15 cellular contexts compared by ENCODE assay signal in genomic region chr11:111796696-111797095, GRCh38. TPM values are rescaled to one million over a fixed set of nuclear protein-coding genes. Genes with fewer than 3 reads are reported as not detected.
DNase-seq lines count a peak whose midpoint lies in the region; ATAC-seq and TF ChIP-seq lines count a peak whose summit lies in the region.
"Had no signal": no experiment of that assay in that cellular context is flagged by ENCODE, and none has a peak within 500 bp of the region (broad histone marks: within the 10 kb centered on the region; RNA-seq: fewer than 3 reads in every experiment).

No MANE protein-coding gene starts in this region.

- DNase-seq in SK-N-MC (ENCODE audit: low read depth, low spot score) (no peak), right lobe of liver (no peak), chondrocyte (ENCODE audit: low spot score) (no peak), SK-N-DZ (ENCODE audit: low spot score) (no peak), left ventricle myocardium superior (no peak)
- DNase-seq: activated CD8-positive, alpha-beta T cell treated with anti-CD3 and anti-CD28 coated beads, Interleukin-2, amount 10 ng/mL, durations not matched to agents 7 days and 5 days; endodermal cell; midbrain; NK-92 treated with Interleukin-12 subunit alpha and Interleukin-12 subunit beta, amount 100 ng/mL, for 24 hours had no signal

- H3K4me1 ChIP-seq in ACC112 (ENCODE audit: control insufficient read depth, insufficient read depth, low read length, unreplicated experiment) (peaks cover 19% of the 10 kb centered on the region), right lobe of liver (peaks cover 0 to 64% (median 18%) of the 10 kb centered on the region in 4 donors)
- H3K4me1 ChIP-seq: SJSA1 had no signal

- ATAC-seq in GM21423 (IDR thresholded peaks at IDR 0.05; ENCODE audit: unreplicated experiment) (peak; percentile 10), right lobe of liver (no peak), HG02852 (IDR thresholded peaks at IDR 0.05; ENCODE audit: unreplicated experiment) (no peak), left ventricle myocardium superior (no peak)
- ATAC-seq: activated CD8-positive, alpha-beta T cell treated with anti-CD3 and anti-CD28 coated beads, Interleukin-2, amount 10 ng/mL, durations not matched to agents 7 days and 5 days; activated T-helper 17 cell treated with anti-CD3 and anti-CD28 coated beads, Interleukin-2, amount 50 U/mL, for 72 hours had no signal

- no peak overlapping the region for H3K27ac Mint-ChIP-seq in chondrocyte (ENCODE audit: unreplicated experiment)
- H3K27ac Mint-ChIP-seq: activated CD8-positive, alpha-beta T cell treated with anti-CD3 and anti-CD28 coated beads, Interleukin-2, amount 10 ng/mL, durations not matched to agents 7 days and 5 days; activated T-helper 17 cell treated with anti-CD3 and anti-CD28 coated beads, Interleukin-2, amount 50 U/mL, for 72 hours; endodermal cell; type B pancreatic cell had no signal

- peak overlapping the region; percentile 11; the same call in 1 of the 2 replicates for H3K27ac ChIP-seq in ACC112 (ENCODE audit: low read depth, low read length)
- peak overlapping the region; percentile 27; the same call in 1 of the 2 replicates for H3K27ac ChIP-seq in SK-N-MC
- H3K27ac ChIP-seq in right lobe of liver: peak overlapping the region; percentile 83 to 95 (median 92)
- H3K27ac ChIP-seq: SJSA1 had no signal

- 0 out of 2 replicates have a peak, but pooled peaks cover 10% of the 10 kb centered on the region for H3K36me3 ChIP-seq in ACC112 (ENCODE audit: insufficient read depth, low read length)
- H3K36me3 ChIP-seq in SK-N-MC (ENCODE audit: insufficient read depth, low read length): peaks cover 13% of the 10 kb centered on the region
- peaks cover 0 to 7% (median 1%) of the 10 kb centered on the region in 4 donors for H3K36me3 ChIP-seq in right lobe of liver
- H3K36me3 ChIP-seq: SJSA1 had no signal

- H3K9me3 ChIP-seq in SK-N-MC (ENCODE audit: low read depth, low read length) (no peaks in the 10 kb centered on the region; the same call in 1 of the 2 replicates), right lobe of liver (no peaks in the 10 kb centered on the region)
- H3K9me3 ChIP-seq: SJSA1 had no signal

- TF ChIP-seq CTCF in right lobe of liver (IDR thresholded peaks at IDR 0.05): no peak
- no peak for TF ChIP-seq CTCF in chondrocyte (IDR thresholded peaks at IDR 0.05)

- peaks cover 17% of the 10 kb centered on the region for H3K36me3 Mint-ChIP-seq in chondrocyte (ENCODE audit: low read depth)

- H3K79me2 ChIP-seq in ACC112 (ENCODE audit: control insufficient read depth, insufficient read depth, low read length, unreplicated experiment): no peaks in the 10 kb centered on the region

- H3K27me3 ChIP-seq in ACC112 (ENCODE audit: insufficient read depth, low read length): no peaks in the 10 kb centered on the region
- no peaks in the 10 kb centered on the region for H3K27me3 ChIP-seq in right lobe of liver
- H3K27me3 ChIP-seq: SJSA1 had no signal

- no peak overlapping the region for H2AFZ ChIP-seq in ACC112 (ENCODE audit: low read length, unreplicated experiment)

- 52% methylated on average over 3 of the region's 3 CpGs for WGBS in right lobe of liver (ENCODE audit: insufficient coverage, low coverage, low lambda C conversion rate, missing lambda C conversion rate)

- H3K9ac ChIP-seq in SK-N-MC (ENCODE audit: insufficient read length): no peak overlapping the region

- no peak overlapping the region for H3K4me3 Mint-ChIP-seq in chondrocyte (ENCODE audit: unreplicated experiment)
- H3K4me3 Mint-ChIP-seq: activated CD8-positive, alpha-beta T cell treated with anti-CD3 and anti-CD28 coated beads, Interleukin-2, amount 10 ng/mL, durations not matched to agents 7 days and 5 days; activated T-helper 17 cell treated with anti-CD3 and anti-CD28 coated beads, Interleukin-2, amount 50 U/mL, for 72 hours; endodermal cell; type B pancreatic cell had no signal

- TF ChIP-seq POLR2A in right lobe of liver (IDR thresholded peaks at IDR 0.05): no peak

- intact Hi-C loops in right lobe of liver (cut with DNase I): no loop called here
- intact Hi-C loops in left ventricle myocardium superior (cut with micrococcal nuclease): no loop called here

- H3K4me3 ChIP-seq in ACC112 (ENCODE audit: low read depth, low read length) (no peak overlapping the region), SK-N-MC (no peak overlapping the region), right lobe of liver (no peak overlapping the region)
- H3K4me3 ChIP-seq: SJSA1 had no signal

- peaks cover 28% of the 10 kb centered on the region for H3K4me1 Mint-ChIP-seq in chondrocyte (ENCODE audit: low read depth)
- H3K4me1 Mint-ChIP-seq: activated T-helper 17 cell treated with anti-CD3 and anti-CD28 coated beads, Interleukin-2, amount 50 U/mL, for 72 hours had no signal

- H3K9me3 Mint-ChIP-seq in chondrocyte (ENCODE audit: low read depth): peaks cover 4% of the 10 kb centered on the region
- H3K9me3 Mint-ChIP-seq: activated T-helper 17 cell treated with anti-CD3 and anti-CD28 coated beads, Interleukin-2, amount 50 U/mL, for 72 hours; endodermal cell had no signal

- no peaks in the 10 kb centered on the region for H3K27me3 Mint-ChIP-seq in chondrocyte (ENCODE audit: low read depth)
- H3K27me3 Mint-ChIP-seq: activated T-helper 17 cell treated with anti-CD3 and anti-CD28 coated beads, Interleukin-2, amount 50 U/mL, for 72 hours; type B pancreatic cell had no signal

RNA-seq across cellular contexts. Expression of gene PPP2R1B, which starts 30.5 kb away (rescaled TPM):
- total RNA-seq in right lobe of liver (100 to 1,000 TPM in 1 of 6 experiments, 10 to 100 TPM in 5; 44.5 to 150 (median 59.6) TPM), chondrocyte (17.2 to 27.3 TPM (median 18.5 TPM) in 3 replicates), left ventricle myocardium superior (7.4 TPM)
- polyA plus RNA-seq in SK-N-DZ (2014; cell fraction: cytosol; rRNA removed): 11.6 and 14.5 TPM in 2 replicates
- polyA plus RNA-seq in SK-N-DZ (2014; cell fraction: nucleus; rRNA removed): 4.6 and 8.0 TPM in 2 replicates

Comparison
In these comparisons a context has a peak if more than half of its experiments do, and no peak if none do; other contexts are left out.
1. H3K27ac ChIP-seq: peak in every context shown above with its lines; median percentile 92 in right lobe of liver; 27 in SK-N-MC; 11 in ACC112.